In genomic region chrX:40088299-40088625, GRCh38 we compare ENCODE assay signal across 14 cellular contexts. TPM values are rescaled to one million over a fixed set of nuclear protein-coding genes. Genes with fewer than 3 reads are reported as not detected.
DNase-seq lines count a peak whose midpoint lies in the region; ATAC-seq, FAIRE-seq and TF ChIP-seq lines count a peak whose summit lies in the region.
"Had no signal": no experiment of that assay in that cellular context is flagged by ENCODE, and none has a peak within 500 bp of the region (broad histone marks: within the 10 kb centered on the region; RNA-seq: fewer than 3 reads in every experiment).

No MANE protein-coding gene starts in this region.

- intact Hi-C loops in K562 (cut with micrococcal nuclease) (no loop called here), right cardiac atrium (cut with DNase I) (loop anchor here in 1 of 4 donors (10.0 kb wide), 1 partner anchor 177 kb away; no protein-coding TSS in a partner anchor), left cardiac atrium (cut with DNase I) (no loop called here)

- FAIRE-seq in A549 (lab: Jason Lieb, UNC) (peak; percentile 78), K562 (lab: Jason Lieb, UNC) (peak; percentile 49), urothelium cell line (lab: Jason Lieb, UNC) (no peak)

- WGBS in A549 (ENCODE audit: missing lambda C conversion rate) = 52% methylated on average over 2 of the region's 5 CpGs
- WGBS in K562 (ENCODE audit: insufficient coverage, low coverage, missing lambda C conversion rate) = 45% methylated on average over 5 of the region's 5 CpGs
- no CpG with 5 or more reads among the region's 5 CpGs for WGBS in mesodermal cell (ENCODE audit: insufficient coverage in 2 of 2), 2 experiments
- 58% methylated on average over 5 of the region's 5 CpGs for WGBS in right cardiac atrium

- no TSS peak for BruUV-seq in K562 (replicated peaks; lab: Mats Ljungman, UMichigan)

- no peaks in the 10 kb centered on the region for H3K9me3 Mint-ChIP-seq in HFFc6

- peaks cover 37% of the 10 kb centered on the region for H3K4me1 ChIP-seq in A549
- peaks cover 63 to 73% of the 10 kb centered on the region in 2 experiments for H3K4me1 ChIP-seq in K562 (replicated peaks in 1 of 2; ENCODE audit: control insufficient read depth in 2 of 2, insufficient read depth in 2 of 2, low read length in 2 of 2)
- H3K4me1 ChIP-seq in mesodermal cell (ENCODE audit: control insufficient read depth, insufficient read depth, low read length, poor library complexity, severe bottlenecking) = peaks cover 42% of the 10 kb centered on the region
- H3K4me1 ChIP-seq in right cardiac atrium (ENCODE audit: control insufficient read depth, insufficient read depth, low read length) = peaks cover 12% of the 10 kb centered on the region

- peak overlapping the region in 1 of 2 experiments; percentile 55; a peak in 1 of 4 replicates for H3K9ac ChIP-seq in K562 (ENCODE audit: insufficient read depth in 1 of 2, low read depth in 2 of 2, low read length in 2 of 2)
- H3K9ac ChIP-seq: parathyroid adenoma had no signal

- peak overlapping the region; percentile 61; the same call in 1 of the 2 replicates for H3K27ac Mint-ChIP-seq in HFFc6

- in situ Hi-C loops in K562 (cut with MboI) = no loop called here

- H3K27me3 ChIP-seq in K562 (ENCODE audit: control insufficient read depth in 2 of 2, insufficient read depth in 2 of 2, low read length in 2 of 2) (no peaks in the 10 kb centered on the region), right cardiac atrium (ENCODE audit: control insufficient read depth, insufficient read depth) (no peaks in the 10 kb centered on the region)

- POLR2A ChIA-PET in A549 (lab: Yijun Ruan, JAX) = no interaction called here
- POLR2A ChIA-PET in K562 (lab: Yijun Ruan, JAX) = interaction anchor here (0.6 to 1.4 kb wide), 7 partner anchors 10 to 311 kb away, joined by 3 to 5 read pairs (median 3); no protein-coding TSS in a partner anchor

- no peak for TF ChIP-seq RAD21 in A549 (conservative IDR thresholded peaks at IDR 0.05 in 1 of 2, IDR thresholded peaks at IDR 0.05 in 1 of 2)
- no peak for TF ChIP-seq RAD21 in K562 (CRISPR knock-in tag; conservative IDR thresholded peaks at IDR 0.05 in 1 of 2, IDR thresholded peaks at IDR 0.05 in 1 of 2)

- TF ChIP-seq CTCF in A549 (IDR thresholded peaks at IDR 0.05) (no peak), HFFc6 (IDR thresholded peaks at IDR 0.05) (no peak), K562 (IDR thresholded peaks at IDR 0.05 in 2 of 3, conservative IDR thresholded peaks at IDR 0.05 in 1 of 3; ENCODE audit: insufficient read depth in 2 of 3, low read depth in 1 of 3, low read length in 3 of 3) (no peak)

- H3K27ac ChIP-seq in A549 (peak overlapping the region in 1 of 2 experiments; percentile 19; a peak in 1 of 6 replicates), K562 (ENCODE audit: extremely low read depth, low read depth, low read length) (no peak overlapping the region), mesodermal cell (ENCODE audit: low read depth, low read length, severe bottlenecking) (peak overlapping the region; percentile 10), right cardiac atrium (ENCODE audit: low read length) (no peak overlapping the region)
- H3K27ac ChIP-seq: parathyroid adenoma, vagina had no signal

- ATAC-seq in A549 = no peak
- no peak for ATAC-seq in K562
- ATAC-seq in right cardiac atrium = no peak
- no peak for ATAC-seq in left cardiac atrium

- H3K27me3 Mint-ChIP-seq in HFFc6 (ENCODE audit: insufficient read depth) = peaks cover 4% of the 10 kb centered on the region; the same call in 1 of the 2 replicates

- peaks cover 23% of the 10 kb centered on the region for H3K9me1 ChIP-seq in K562 (ENCODE audit: control insufficient read depth, insufficient read depth, low read length)

- peaks cover 65% of the 10 kb centered on the region for H3K36me3 ChIP-seq in K562 (ENCODE audit: control insufficient read depth, insufficient read depth, low read length)
- no peaks in the 10 kb centered on the region for H3K36me3 ChIP-seq in mesodermal cell (ENCODE audit: control insufficient read depth, insufficient read depth, low read length)
- H3K36me3 ChIP-seq: vagina had no signal

- no peak overlapping the region for H3K4me3 ChIP-seq in A549
- no peak overlapping the region for H3K4me3 ChIP-seq in K562
- no peak overlapping the region for H3K4me3 ChIP-seq in mesodermal cell (ENCODE audit: extremely low read depth, insufficient read depth, low read length, poor library complexity, severe bottlenecking)
- no peak overlapping the region for H3K4me3 ChIP-seq in right cardiac atrium (ENCODE audit: low read length)
- H3K4me3 ChIP-seq: vagina had no signal

- H4K20me1 ChIP-seq in K562 (replicated peaks; ENCODE audit: control insufficient read depth, insufficient read depth, low read length) = peaks cover 98% of the 10 kb centered on the region

- H3K4me1 Mint-ChIP-seq in HFFc6 (ENCODE audit: low read depth) = peaks cover 70% of the 10 kb centered on the region

- H3K36me3 Mint-ChIP-seq in HFFc6 (ENCODE audit: low read depth) = no peaks in the 10 kb centered on the region

- H3K4me2 ChIP-seq in A549 (peak overlapping the region; percentile 35), K562 (ENCODE audit: insufficient read depth, low read length) (0 out of 2 replicates have a peak overlapping the region, but pooled peaks have one; percentile 25)

- no peaks in the 10 kb centered on the region for H3K9me3 ChIP-seq in A549
- no peaks in the 10 kb centered on the region for H3K9me3 ChIP-seq in K562 (replicated peaks; ENCODE audit: control insufficient read depth, insufficient read depth, low read depth, low read length)
- no peaks in the 10 kb centered on the region for H3K9me3 ChIP-seq in mesodermal cell (ENCODE audit: control insufficient read depth, low read length)
- no peaks in the 10 kb centered on the region for H3K9me3 ChIP-seq in right cardiac atrium (ENCODE audit: control insufficient read depth, low read length)
- H3K9me3 ChIP-seq: vagina had no signal

- CTCF ChIA-PET in A549 (lab: Yijun Ruan, JAX) = interaction anchor here (0.8 to 0.9 kb wide), 2 partner anchors 10 to 11 kb away, joined by 3 read pairs; partner anchors contain the start of gene BCOR
- CTCF ChIA-PET in K562 (lab: Yijun Ruan, JAX; ENCODE audit: low intra/inter-chr PET ratio) = interaction anchor here (0.5 kb wide), 1 partner anchor 57 kb away, joined by 4 read pairs; no protein-coding TSS in a partner anchor

- TF ChIP-seq EP300 in A549 (IDR thresholded peaks at IDR 0.05) (no peak), K562 (IDR thresholded peaks at IDR 0.05; ENCODE audit: low read length) (no peak)

- H3K79me2 ChIP-seq in K562 (ENCODE audit: control insufficient read depth, insufficient read depth, low read length) = peaks cover 100% of the 10 kb centered on the region

- TF ChIP-seq POLR2A in A549 (IDR thresholded peaks at IDR 0.05; ENCODE audit: low read length) (no peak), K562 (conservative IDR thresholded peaks at IDR 0.05) (no peak)

- no peak for DNase-seq in A549 (ENCODE audit: low read depth in 1 of 2, low spot score in 1 of 2)
- DNase-seq in HFFc6 = no peak
- no peak for DNase-seq in K562 (ENCODE audit: extremely low read depth in 1 of 4, low spot score in 3 of 4)
- no peak for DNase-seq in NCI-H1105 treated with DMSO at 0.1 percent for 48 hours (lab: John Stamatoyannopoulos, UW)
- DNase-seq in right cardiac atrium = no peak
- DNase-seq in urothelium cell line (ENCODE audit: low spot score) = no peak
- no peak for DNase-seq in left cardiac atrium
- DNase-seq: activated CD8-positive, alpha-beta memory T cell treated with anti-CD3 and anti-CD28 coated beads for 24 hours; activated gamma-delta T cell treated with Interleukin-2 at 50 U/mL for 16 hours; NCI-H1105; NCI-H526 treated with DMSO at 0.1 percent for 48 hours had no signal

- no peak overlapping the region for H3K4me3 Mint-ChIP-seq in HFFc6

- H2AFZ ChIP-seq in K562 (ENCODE audit: low read depth, low read length) = no peak overlapping the region
- H2AFZ ChIP-seq: parathyroid adenoma had no signal

TF ChIP-seq in A549, 52 proteins besides CTCF, POLR2A, EP300 and RAD21 (continues in another document):
- no peak for TF ChIP-seq FOXS1 (CRISPR knock-in tag; IDR thresholded peaks at IDR 0.05)

TF ChIP-seq in K562, 482 proteins besides CTCF, POLR2A, EP300 and RAD21 (continues in another document):
- TF ChIP-seq CREBBP (IDR thresholded peaks at IDR 0.05; ENCODE audit: low read depth, low read length) = no peak

RNA-seq across cellular contexts. Expression of gene BCOR, which starts 9.5 kb away (rescaled TPM):
- polyA plus RNA-seq in A549 (2011; rRNA removed) = 12.2 and 21.3 TPM in 2 replicates
- polyA plus RNA-seq in A549 (2012; cell fraction: cytosol; rRNA removed) = 11.8 and 11.9 TPM in 2 replicates
- 20.3 and 26.6 TPM in 2 replicates for polyA plus RNA-seq in A549 (2012; cell fraction: nucleus; rRNA removed)
- polyA plus RNA-seq in A549 (2017; fragmentation: RNase III; extraction: RNeasy Plus Mini Kit Qiagen cat#74134 plus additional on column Dnase treatment) = 12.6 to 15.8 TPM (median 12.6 TPM) in 3 replicates
- 24.5 and 33.1 TPM in 2 replicates for polyA minus RNA-seq in A549 (2011; rRNA and poly(A)+ RNA removed)
- total RNA-seq in HFFc6 (2021; fragmentation: NEBNext Ultra II Directional; extraction: Animal tissue kit (Norgen Biotek cat#: 25700)) = 10 to 100 TPM; 15.0 to 20.3 (median 18.3) TPM
- 128 and 140 TPM in 2 replicates for total RNA-seq in K562 (2011; cell fraction: chromatin; rRNA removed; ENCODE audit: low replicate concordance)
- 71.6 and 74.4 TPM in 2 replicates for total RNA-seq in K562 (2011; cell fraction: nucleolus; rRNA removed)
- 97.0 and 135 TPM in 2 replicates for total RNA-seq in K562 (2011; cell fraction: nucleoplasm; rRNA removed)
- 73.7 and 76.0 TPM in 2 replicates for total RNA-seq in K562 (2014; rRNA removed)
- total RNA-seq in K562 (2014; rRNA removed; fragmentation: Illumina TruSeq; extraction: Trizol) = 37.6 and 37.9 TPM in 2 replicates
- 33.0 and 36.6 TPM in 2 replicates for total RNA-seq in K562 (2015; rRNA removed; fragmentation: Illumina TruSeq; extraction: Trizol)
- total RNA-seq in K562 (2021) = 98.3 and 113 TPM in 2 replicates
- polyA plus RNA-seq in K562 (2011; rRNA removed) = 27.5 and 28.1 TPM in 2 replicates
- polyA plus RNA-seq in K562 (2011; cell fraction: cytosol; rRNA removed) = 30.1 and 38.0 TPM in 2 replicates
- 64.0 and 93.7 TPM in 2 replicates for polyA plus RNA-seq in K562 (2011; cell fraction: nucleus; rRNA removed)
- 72.8 and 76.1 TPM in 2 replicates for polyA plus RNA-seq in K562 (2012)
- 88.1 and 98.5 TPM in 2 replicates for polyA plus RNA-seq in K562 (2014; fragmentation: Illumina TruSeq; extraction: Trizol)
- 10 to 100 TPM; 32.0 to 37.4 TPM for polyA plus RNA-seq in K562 (2014; fragmentation: Nextera tagmentation; extraction: Ambion mirVana)
- 44.4 and 64.6 TPM in 2 replicates for polyA plus RNA-seq in K562 (2014; rRNA removed)
- polyA minus RNA-seq in K562 (2011; rRNA and poly(A)+ RNA removed) = 40.5 and 49.5 TPM in 2 replicates
- 105 and 120 TPM in 2 replicates for polyA minus RNA-seq in K562 (2011; cell fraction: cytosol; rRNA and poly(A)+ RNA removed)
- polyA minus RNA-seq in K562 (2011; cell fraction: nucleus; rRNA and poly(A)+ RNA removed) = 36.9 and 50.0 TPM in 2 replicates
- 21.2 TPM for polyA plus RNA-seq in mesodermal cell (2013, experiment 1 of 2)
- polyA plus RNA-seq in mesodermal cell (2013, experiment 2 of 2) = 19.5 TPM
- total RNA-seq in right cardiac atrium = 10 to 100 TPM; 18.1 to 30.1 (median 20.5) TPM
- polyA plus RNA-seq in right cardiac atrium = 11.1 TPM
- total RNA-seq in left cardiac atrium = 10 to 100 TPM; 10.8 to 21.6 TPM
